ENCODE assay signal across 1 cellular context in the genomic region with DNA sequence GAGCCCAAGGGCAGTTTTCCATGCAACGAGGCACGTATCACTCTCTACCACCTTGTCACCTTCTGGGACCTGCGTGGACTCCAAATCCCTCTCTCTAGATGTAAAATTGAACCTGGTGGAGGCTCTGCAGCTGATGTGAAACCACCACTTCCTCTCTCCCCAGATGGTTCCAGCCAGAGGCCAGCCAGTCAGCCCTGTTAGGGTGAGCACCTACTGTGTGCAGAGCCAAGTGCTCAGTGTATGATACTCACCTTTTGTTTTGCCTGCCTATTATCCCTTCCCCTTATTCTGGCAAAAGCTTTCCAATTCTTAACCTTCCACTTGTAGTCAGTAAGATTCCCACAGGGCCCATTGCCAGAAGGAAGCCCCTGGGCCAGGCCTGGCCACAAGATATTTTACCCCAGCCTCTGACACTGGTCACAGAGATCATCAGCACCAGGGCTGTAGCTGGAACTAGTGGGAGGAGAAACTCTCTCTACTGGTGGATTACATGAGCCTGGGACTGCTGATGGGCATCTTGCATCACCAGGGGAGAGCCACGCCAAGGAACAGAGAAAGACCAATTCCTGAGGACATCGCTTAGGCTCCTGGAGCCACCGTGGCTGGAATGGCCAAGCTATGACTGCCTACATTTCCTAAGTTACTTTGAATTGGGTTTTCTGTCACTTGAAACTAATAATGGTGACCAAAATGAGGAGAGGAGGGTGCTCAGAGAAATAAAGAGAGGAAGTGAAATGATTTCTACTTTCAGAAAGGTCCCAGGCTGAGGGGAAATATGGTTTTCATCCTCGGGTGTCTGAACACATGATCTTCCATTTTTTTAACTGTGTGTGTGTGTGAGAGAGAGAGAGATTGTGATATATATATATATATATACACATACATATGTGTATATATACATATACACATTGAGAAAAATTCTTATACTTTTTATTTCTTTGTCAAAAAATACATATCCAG.
TF ChIP-seq lines count a peak whose summit lies in the region.

No MANE protein-coding gene starts in this region.

TF ChIP-seq in HepG2, 621 proteins besides CTCF, POLR2A, EP300 and RAD21 (continued from another document):
- TF ChIP-seq, protein P1, sequence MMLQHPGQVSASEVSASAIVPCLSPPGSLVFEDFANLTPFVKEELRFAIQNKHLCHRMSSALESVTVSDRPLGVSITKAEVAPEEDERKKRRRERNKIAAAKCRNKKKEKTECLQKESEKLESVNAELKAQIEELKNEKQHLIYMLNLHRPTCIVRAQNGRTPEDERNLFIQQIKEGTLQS (CRISPR knock-in tag; IDR thresholded peaks at IDR 0.05), result peak; percentile 63; the same call in 1 of the 2 replicates
- TF ChIP-seq, protein P2, sequence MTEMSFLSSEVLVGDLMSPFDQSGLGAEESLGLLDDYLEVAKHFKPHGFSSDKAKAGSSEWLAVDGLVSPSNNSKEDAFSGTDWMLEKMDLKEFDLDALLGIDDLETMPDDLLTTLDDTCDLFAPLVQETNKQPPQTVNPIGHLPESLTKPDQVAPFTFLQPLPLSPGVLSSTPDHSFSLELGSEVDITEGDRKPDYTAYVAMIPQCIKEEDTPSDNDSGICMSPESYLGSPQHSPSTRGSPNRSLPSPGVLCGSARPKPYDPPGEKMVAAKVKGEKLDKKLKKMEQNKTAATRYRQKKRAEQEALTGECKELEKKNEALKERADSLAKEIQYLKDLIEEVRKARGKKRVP (CRISPR knock-in tag; IDR thresholded peaks at IDR 0.05), result peak in 1 of 2 experiments; percentile 54; a peak in 1 of 4 replicates
- TF ChIP-seq NR2F2 (IDR thresholded peaks at IDR 0.05; ENCODE audit: borderline replicate concordance, low read depth), result no peak
- 0 out of 2 replicates have a peak, but pooled peaks have one; percentile 30 for TF ChIP-seq FOSL2 (CRISPR knock-in tag; IDR thresholded peaks at IDR 0.05)
- no peak for TF ChIP-seq DNMT3B (CRISPR knock-in tag; conservative IDR thresholded peaks at IDR 0.05)
- TF ChIP-seq ZNF772 (CRISPR knock-in tag; IDR thresholded peaks at IDR 0.05), result no peak
- TF ChIP-seq HIVEP1 (CRISPR knock-in tag; IDR thresholded peaks at IDR 0.05), result no peak
- TF ChIP-seq ZKSCAN1 (IDR thresholded peaks at IDR 0.05; ENCODE audit: low read length), result peak; percentile 55; the same call in 1 of the 2 replicates
- TF ChIP-seq CEBPB (IDR thresholded peaks at IDR 0.05; ENCODE audit: borderline replicate concordance, low read depth, low read length), result peak; percentile 69
